8 cellular contexts compared by ENCODE assay signal in genomic region chrX:107894038-107894437, GRCh38.
A peak's percentile ranks its signal among the peaks of the same experiment; 100 is the strongest.
DNase-seq lines count a peak whose midpoint lies in the region; ATAC-seq and TF ChIP-seq lines count a peak whose summit lies in the region.

No MANE protein-coding gene starts in this region.

- H3K27ac ChIP-seq in heart right ventricle (no peak overlapping the region), GM23248 (no peak overlapping the region), WERI-Rb-1 (no peak overlapping the region), foreskin keratinocyte (no peak overlapping the region)

- H3K36me3 ChIP-seq in heart right ventricle (no peaks in the 10 kb centered on the region), GM23248 (ENCODE audit: low read depth) (no peaks in the 10 kb centered on the region), WERI-Rb-1 (no peaks in the 10 kb centered on the region)

- H3K9me2 ChIP-seq in GM23248 (ENCODE audit: insufficient read depth), result no peaks in the 10 kb centered on the region

- no peak overlapping the region for H2AFZ ChIP-seq in GM23248

- no peak overlapping the region for H3K4me2 ChIP-seq in GM23248 (ENCODE audit: unreplicated experiment)

- H3K9ac ChIP-seq in GM23248, result no peak overlapping the region

- H3K9me3 ChIP-seq in heart right ventricle (peaks cover 0 to 11% (median 0%) of the 10 kb centered on the region in 11 donors), GM23248 (ENCODE audit: low read depth) (no peaks in the 10 kb centered on the region), WERI-Rb-1 (ENCODE audit: severe bottlenecking) (peaks cover 4% of the 10 kb centered on the region)

- intact Hi-C loops in heart right ventricle (cut with DNase I), result loop anchor here in 9 of 10 donors (1.0 to 10.0 kb wide), 10 partner anchors 26 to 999 kb away; partner anchors contain the start of genes NCBP2L (in 3 of the 9) and TSC22D3 (in 2 of the 9)
- intact Hi-C loops in Right ventricle myocardium superior (cut with DNase I), result loop anchor here (5.0 kb wide), 1 partner anchor 237 kb away; no protein-coding TSS in a partner anchor

- H3K4me1 ChIP-seq in heart right ventricle, result no peaks in the 10 kb centered on the region
- no peaks in the 10 kb centered on the region for H3K4me1 ChIP-seq in GM23248 (ENCODE audit: insufficient read depth)
- H3K4me1 ChIP-seq in foreskin keratinocyte, result no peaks in the 10 kb centered on the region

- 9 to 22% methylated on average over 4 of the region's 4 CpGs for WGBS in heart right ventricle, 2 donors
- WGBS in GM23248 (ENCODE audit: low coverage in 1 of 2, low lambda C conversion rate in 2 of 2, missing lambda C conversion rate in 2 of 2), 2 experiments, result 41 to 43% methylated on average over 4 of the region's 4 CpGs

- DNase-seq in heart right ventricle, result peak in 1 of 2 donors; percentile 5
- no peak for DNase-seq in Right ventricle myocardium superior
- peak; percentile 37 for DNase-seq in GM23248
- peak; percentile 9 for DNase-seq in NCI-H128 (lab: John Stamatoyannopoulos, UW; ENCODE audit: unreplicated experiment)
- DNase-seq in WERI-Rb-1, result peak; percentile 19
- peak in 1 of 2 donors; percentile 50 for DNase-seq in foreskin keratinocyte
- DNase-seq in retinal pigment epithelial cell (ENCODE audit: low read depth), result peak; percentile 9
- DNase-seq in GF-D8 (lab: John Stamatoyannopoulos, UW), result no peak

- H3K4me3 ChIP-seq in heart right ventricle, result no peak overlapping the region
- H3K4me3 ChIP-seq in GM23248, result no peak overlapping the region
- no peak overlapping the region for H3K4me3 ChIP-seq in WERI-Rb-1 (ENCODE audit: low read depth, low read length)
- no peak overlapping the region for H3K4me3 ChIP-seq in retinal pigment epithelial cell (ENCODE audit: low read length)

- ATAC-seq in heart right ventricle (peak in 5 of 8 donors; percentile 46 to 71 (median 52)), Right ventricle myocardium superior (ENCODE audit: poor library complexity) (no peak), foreskin keratinocyte (peak; percentile 76)

- no peaks in the 10 kb centered on the region for H3K79me2 ChIP-seq in GM23248 (ENCODE audit: insufficient read depth)

- H3F3A ChIP-seq in GM23248 (ENCODE audit: insufficient read depth), result no peaks in the 10 kb centered on the region

- TF ChIP-seq CTCF in heart right ventricle (IDR thresholded peaks at IDR 0.05) (peak; percentile 26 to 68 (median 62)), WERI-Rb-1 (IDR thresholded peaks at IDR 0.05; ENCODE audit: low read depth, low read length) (peak; percentile 27; the same call in 1 of the 2 replicates), foreskin keratinocyte (conservative IDR thresholded peaks at IDR 0.05) (peak; percentile 67), retinal pigment epithelial cell (conservative IDR thresholded peaks at IDR 0.05; ENCODE audit: low read depth, low read length) (peak; percentile 47)

- H3K27me3 ChIP-seq in heart right ventricle (peaks cover 0 to 22% (median 0%) of the 10 kb centered on the region in 7 donors), GM23248 (replicated peaks; ENCODE audit: insufficient read depth) (no peaks in the 10 kb centered on the region), WERI-Rb-1 (ENCODE audit: insufficient read depth, low read depth, severe bottlenecking) (peaks cover 3% of the 10 kb centered on the region), foreskin keratinocyte (no peaks in the 10 kb centered on the region)

- H4K20me1 ChIP-seq in GM23248 (ENCODE audit: insufficient read depth), result no peaks in the 10 kb centered on the region

- in situ Hi-C loops in GM23248 (cut with MboI), result loop anchor here (25.0 kb wide), 1 partner anchor 232 kb away; no protein-coding TSS in a partner anchor

Comparison
In these comparisons a context has a peak if more than half of its experiments do, and no peak if none do; other contexts are left out.
1. DNase-seq: peak in GM23248 (single experiment), NCI-H128 (single experiment), WERI-Rb-1 (single experiment) and retinal pigment epithelial cell (single experiment); none in Right ventricle myocardium superior (single experiment) and GF-D8 (single experiment).
2. Peak in every context shown above with its lines, with median percentiles within 50 percentile points of each other: CTCF ChIP-seq.